Comparison of ENCODE assay signal across 16 cellular contexts in genomic region chr14:104387385-104388010, GRCh38.
A peak's percentile ranks its signal among the peaks of the same experiment; 100 is the strongest.
DNase-seq lines count a peak whose midpoint lies in the region; ATAC-seq, FAIRE-seq and TF ChIP-seq lines count a peak whose summit lies in the region.
"Had no signal": no experiment of that assay in that cellular context is flagged by ENCODE, and none has a peak within 500 bp of the region (broad histone marks: within the 10 kb centered on the region; RNA-seq: fewer than 3 reads in every experiment).

No MANE protein-coding gene starts in this region.

- H3K79me1 ChIP-seq in H1 (ENCODE audit: low read depth, low read length) = no peaks in the 10 kb centered on the region; the same call in 1 of the 2 replicates

- no peak for FAIRE-seq in H1 (lab: Jason Lieb, UNC)

- H3K23ac ChIP-seq in H1 (ENCODE audit: insufficient read length) = no peak overlapping the region

- H3K56ac ChIP-seq in H1 (replicated peaks; ENCODE audit: insufficient read length, low read depth, low read length) = no peak overlapping the region

- no peaks in the 10 kb centered on the region for H3K9me3 ChIP-seq in CD4-positive, alpha-beta T cell (ENCODE audit: control insufficient read depth, low read length)
- H3K9me3 ChIP-seq in H1 (ENCODE audit: insufficient read depth in 2 of 2, low read depth in 1 of 2, low read length in 1 of 2) = no peaks in the 10 kb centered on the region
- H3K9me3 ChIP-seq: esophagus squamous epithelium, SJCRH30 had no signal

- H3K4me3 ChIP-seq in H7 (ENCODE audit: insufficient read depth, low read depth, low read length) (no peak overlapping the region), H1 (ENCODE audit: extremely low read depth in 1 of 4, insufficient read depth in 2 of 4, low read depth in 3 of 4, low read length in 4 of 4) (no peak overlapping the region)
- H3K4me3 ChIP-seq: esophagus squamous epithelium, SJCRH30 had no signal

- peak in 2 of 10 experiments; percentile 1 to 28 for DNase-seq in CD4-positive, alpha-beta T cell
- peak; percentile 52 for DNase-seq in H7
- no peak for DNase-seq in H1 (ENCODE audit: low read depth in 1 of 2, low spot score in 2 of 2)
- peak; percentile 17 for DNase-seq in stimulated activated CD8-positive, alpha-beta memory T cell treated with anti-CD3 and anti-CD28 coated beads, Interleukin-4, amount 100 ng/mL, for 48 hours
- DNase-seq in HEK293T (ENCODE audit: extremely low spot score) = no peak
- no peak for DNase-seq in GM10266 (ENCODE audit: extremely low spot score)
- DNase-seq: brain microvascular endothelial cell, esophagus squamous epithelium, mesenchymal stem cell, NCI-H526 treated with DMSO at 0.1 percent for 48 hours, T-helper 2 cell had no signal

- H3K36me3 Mint-ChIP-seq in CD4-positive, alpha-beta T cell (ENCODE audit: low read depth) = no peaks in the 10 kb centered on the region
- H3K36me3 Mint-ChIP-seq: activated naive CD4-positive, alpha-beta T cell treated with anti-CD3 and anti-CD28 coated beads, Interleukin-2, amount 50 U/mL, for 72 hours had no signal

- H3K9me3 Mint-ChIP-seq in CD4-positive, alpha-beta T cell = no peaks in the 10 kb centered on the region
- H3K9me3 Mint-ChIP-seq: activated naive CD4-positive, alpha-beta T cell treated with anti-CD3 and anti-CD28 coated beads, Interleukin-2, amount 50 U/mL, for 72 hours; neural crest cell had no signal

- TF ChIP-seq RAD21 in H1 (IDR thresholded peaks at IDR 0.05 in 1 of 2, conservative IDR thresholded peaks at IDR 0.05 in 1 of 2; ENCODE audit: low read depth in 2 of 2, low read length in 2 of 2) = no peak

- H2BK20ac ChIP-seq in H1 (ENCODE audit: low read length) = no peak overlapping the region

- H2AFZ ChIP-seq in H1 (ENCODE audit: low read length) = no peak overlapping the region

- no peak overlapping the region for H4K5ac ChIP-seq in H1 (ENCODE audit: insufficient read length, low read depth, low read length)

- H2AK5ac ChIP-seq in H1 (ENCODE audit: low read depth, low read length) = 0 out of 2 replicates have a peak overlapping the region, but pooled peaks have one; percentile 75

- H3K36me3 ChIP-seq in H7 (replicated peaks; ENCODE audit: control insufficient read depth, insufficient read depth, low read length) (no peaks in the 10 kb centered on the region), H1 (ENCODE audit: control insufficient read depth in 2 of 4, insufficient read depth in 4 of 4, low read length in 3 of 4) (no peaks in the 10 kb centered on the region)
- H3K36me3 ChIP-seq: brain microvascular endothelial cell, esophagus squamous epithelium, SJCRH30 had no signal

- H4K20me1 ChIP-seq in H1 (replicated peaks in 1 of 2; ENCODE audit: control insufficient read depth in 1 of 2, insufficient read depth in 2 of 2, low read length in 2 of 2) = no peaks in the 10 kb centered on the region

- H3K27ac ChIP-seq in CD4-positive, alpha-beta T cell (ENCODE audit: low read depth, low read length) = no peak overlapping the region
- H3K27ac ChIP-seq in H1 (ENCODE audit: low read depth, low read length) = no peak overlapping the region
- H3K27ac ChIP-seq: brain microvascular endothelial cell, esophagus squamous epithelium, SJCRH30 had no signal

- ATAC-seq in CD4-positive, alpha-beta T cell (ENCODE audit: poor library complexity) = no peak
- ATAC-seq in HG02642 (IDR thresholded peaks at IDR 0.05; ENCODE audit: poor library complexity, unreplicated experiment) = no peak
- ATAC-seq: activated CD4-positive, CD25-positive, alpha-beta regulatory T cell treated with anti-CD3 and anti-CD28 coated beads, Interleukin-2, amount 50 U/mL, for 24 hours; activated naive CD4-positive, alpha-beta T cell treated with anti-CD3 and anti-CD28 coated beads, Interleukin-2, amount 50 U/mL, for 72 hours had no signal

- POLR2A ChIA-PET in CD4-positive, alpha-beta T cell (lab: Charles Lee) = no interaction called here
- POLR2A ChIA-PET in H1 (lab: Charles Lee; ENCODE audit: partially characterized antibody) = no interaction called here
- POLR2A ChIA-PET in HEK293T (lab: Yijun Ruan, JAX) = no interaction called here

- H3K4me3 Mint-ChIP-seq in CD4-positive, alpha-beta T cell = no peak overlapping the region
- H3K4me3 Mint-ChIP-seq: neural crest cell had no signal

- intact Hi-C loops in CD4-positive, alpha-beta T cell (cut with DNase I, micrococcal nuclease) = no loop called here

- H3K27me3 ChIP-seq in CD4-positive, alpha-beta T cell (ENCODE audit: control insufficient read depth, insufficient read depth, low read length) = no peaks in the 10 kb centered on the region
- H3K27me3 ChIP-seq in H7 (ENCODE audit: control insufficient read depth, insufficient read depth, low read length) = no peaks in the 10 kb centered on the region
- no peaks in the 10 kb centered on the region for H3K27me3 ChIP-seq in H1 (replicated peaks in 1 of 4; ENCODE audit: control insufficient read depth in 3 of 4, extremely low read depth in 1 of 4, insufficient read depth in 3 of 4, low read length in 3 of 4)
- H3K27me3 ChIP-seq: brain microvascular endothelial cell had no signal

- TF ChIP-seq POLR2A in H1 (IDR thresholded peaks at IDR 0.05; ENCODE audit: control extremely low read depth in 1 of 2, low read depth in 2 of 2, low read length in 2 of 2) = no peak

- no peak overlapping the region for H2BK120ac ChIP-seq in H1 (replicated peaks; ENCODE audit: low read depth, low read length)

- H3K4me1 ChIP-seq in H1 (replicated peaks in 1 of 4; ENCODE audit: control insufficient read depth in 3 of 4, insufficient read depth in 4 of 4, low read length in 3 of 4) = peaks cover 0 to 5% (median 0%) of the 10 kb centered on the region in 4 experiments; a peak in 2 of 7 replicates
- H3K4me1 ChIP-seq: SJCRH30 had no signal

- H3K4ac ChIP-seq in H1 (replicated peaks; ENCODE audit: insufficient read length, low read depth, low read length) = no peak overlapping the region

- no peak overlapping the region for H3K14ac ChIP-seq in H1 (ENCODE audit: insufficient read length)

- H4K8ac ChIP-seq in H1 (ENCODE audit: extremely low read depth, insufficient read depth, low read length) = no peak overlapping the region; the same call in 1 of the 2 replicates

- no peak for TF ChIP-seq EP300 in H1 (IDR thresholded peaks at IDR 0.05; ENCODE audit: borderline replicate concordance in 1 of 2, low read depth in 2 of 2, low read length in 2 of 2)

- H2BK15ac ChIP-seq in H1 (ENCODE audit: low read length) = no peak overlapping the region

- no peak overlapping the region for H4K91ac ChIP-seq in H1 (replicated peaks; ENCODE audit: insufficient read length, low read length)

- H3K79me2 ChIP-seq in H1 (ENCODE audit: control insufficient read depth in 1 of 2, insufficient read depth in 2 of 2, low read length in 2 of 2) = no peaks in the 10 kb centered on the region

- H3K27ac Mint-ChIP-seq in CD4-positive, alpha-beta T cell = peak overlapping the region; percentile 71
- H3K27ac Mint-ChIP-seq: activated naive CD4-positive, alpha-beta T cell treated with anti-CD3 and anti-CD28 coated beads, Interleukin-2, amount 50 U/mL, for 72 hours had no signal

- H2BK5ac ChIP-seq in H1 (ENCODE audit: low read depth, low read length) = no peak overlapping the region

- no peak overlapping the region for H2BK12ac ChIP-seq in H1 (ENCODE audit: low read depth, low read length)

- no peak overlapping the region for H3K4me2 ChIP-seq in H1 (ENCODE audit: insufficient read depth in 1 of 2, low read depth in 2 of 2, low read length in 2 of 2)

- H3K27me3 Mint-ChIP-seq in CD4-positive, alpha-beta T cell = no peaks in the 10 kb centered on the region

- CTCF ChIA-PET in CD4-positive, alpha-beta T cell (lab: Charles Lee) = no interaction called here
- CTCF ChIA-PET in H1 (lab: Charles Lee; ENCODE audit: partially characterized antibody) (interaction anchor here (0.8 to 2.3 kb wide), 4 partner anchors 11 to 86 kb away, joined by 3 to 5 read pairs (median 3); no protein-coding TSS in a partner anchor), HEK293T (lab: Yijun Ruan, JAX) (no interaction called here)

- no peak overlapping the region; the same call in 1 of the 2 replicates for H3K18ac ChIP-seq in H1 (ENCODE audit: extremely low read depth, low read length)

- no peak for TF ChIP-seq CTCF in CD4-positive, alpha-beta T cell (IDR thresholded peaks at IDR 0.05)
- no peak for TF ChIP-seq CTCF in H1 (IDR thresholded peaks at IDR 0.05; ENCODE audit: control extremely low read depth in 1 of 3, insufficient read depth in 1 of 3, low read depth in 1 of 3, low read length in 3 of 3)
- TF ChIP-seq CTCF in GM10266 (IDR thresholded peaks at IDR 0.05; ENCODE audit: control insufficient read depth, insufficient read depth, low read depth, missing control alignments) = no peak

- H3K23me2 ChIP-seq in H1 (ENCODE audit: low read depth, low read length) = no peaks in the 10 kb centered on the region

- WGBS in H1 (ENCODE audit: extremely low coverage in 1 of 2, insufficient coverage in 1 of 2, insufficient read length in 1 of 2, insufficient replicate concordance in 2 of 2, low coverage in 1 of 2, low lambda C conversion rate in 2 of 2, missing lambda C conversion rate in 1 of 2), 2 experiments = 90% methylated on average over 14 of the region's 17 CpGs; no CpG with 5 or more reads in 1 of the 2 experiments

- H3K9ac ChIP-seq in H1 (replicated peaks in 1 of 4; ENCODE audit: extremely low read depth in 1 of 4, low read depth in 3 of 4, low read length in 3 of 4) = no peak overlapping the region

- peaks cover 46% of the 10 kb centered on the region for H3K4me1 Mint-ChIP-seq in CD4-positive, alpha-beta T cell (ENCODE audit: low read depth)

TF ChIP-seq in H1, 55 proteins besides CTCF, POLR2A, EP300 and RAD21 (continues in another document):
- TF ChIP-seq TBP (IDR thresholded peaks at IDR 0.05; ENCODE audit: low read depth, low read length) (no peak), BCL11A (IDR thresholded peaks at IDR 0.05; ENCODE audit: low read depth in 2 of 2, low read length in 2 of 2) (no peak), HDAC2 (IDR thresholded peaks at IDR 0.05; ENCODE audit: borderline replicate concordance in 1 of 2, low read depth in 2 of 2, low read length in 2 of 2) (no peak), SIX5 (IDR thresholded peaks at IDR 0.05; ENCODE audit: low read depth, low read length) (no peak), EGR1 (IDR thresholded peaks at IDR 0.05; ENCODE audit: borderline replicate concordance, low read depth, low read length) (no peak), TCF12 (IDR thresholded peaks at IDR 0.05; ENCODE audit: low read depth, low read length) (no peak), TAF1 (IDR thresholded peaks at IDR 0.05; ENCODE audit: low read depth, low read length) (no peak)

TF ChIP-seq in HEK293T, 16 proteins besides CTCF, POLR2A, EP300 and RAD21 (continues in another document):
- TF ChIP-seq FOXA1 (IDR thresholded peaks at IDR 0.05) (no peak), L3MBTL2 (conservative IDR thresholded peaks at IDR 0.05) (no peak), SUZ12 (IDR thresholded peaks at IDR 0.05) (no peak), NFRKB (IDR thresholded peaks at IDR 0.05) (no peak)

Comparison
In these comparisons a context has a peak if more than half of its experiments do, and no peak if none do; other contexts are left out.
1. DNase-seq: peak in H7 (single experiment) and stimulated activated CD8-positive, alpha-beta memory T cell treated with anti-CD3 and anti-CD28 coated beads, Interleukin-4, amount 100 ng/mL, for 48 hours (single experiment); none in H1 (0 of 2), HEK293T (single experiment) and GM10266 (single experiment).